Comparison of ENCODE assay signal across 2 cellular contexts in the genomic region with DNA sequence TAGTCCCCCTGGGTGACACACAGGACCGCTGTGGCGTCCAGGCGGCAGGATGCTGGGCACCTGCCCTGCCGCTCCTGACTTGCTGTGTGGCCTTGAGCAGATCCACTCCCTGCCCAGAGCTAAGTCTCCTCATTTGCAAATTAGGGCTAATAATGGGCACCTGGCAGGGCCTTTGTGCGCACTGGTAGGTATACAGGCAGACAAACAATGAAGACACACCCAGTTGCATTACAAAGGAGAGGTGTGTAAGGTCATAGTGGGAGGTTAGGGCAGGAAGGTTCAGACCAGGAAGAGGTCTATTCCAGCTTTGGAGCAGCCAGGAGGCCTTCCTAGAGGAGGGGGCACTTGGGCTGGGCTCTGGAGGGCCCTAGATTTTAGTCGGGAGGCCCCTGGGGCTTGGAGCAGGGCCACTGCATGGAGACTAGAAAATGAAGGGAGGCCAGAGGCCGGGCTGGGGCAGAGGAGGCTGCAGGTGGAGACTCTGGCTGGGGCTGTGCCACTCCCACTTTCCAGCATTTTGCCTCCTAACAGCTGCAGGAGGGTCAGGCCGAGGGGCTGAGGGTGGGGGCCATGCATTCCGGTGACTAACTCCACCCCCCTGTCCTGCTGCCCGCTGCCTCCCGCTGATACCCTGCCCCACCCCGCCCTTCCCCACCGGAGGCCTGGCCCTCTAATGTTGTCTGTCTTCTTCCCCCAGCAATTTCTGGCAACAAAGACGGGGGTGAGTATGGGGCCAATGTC.
TF ChIP-seq lines count a peak whose summit lies in the region.

No MANE protein-coding gene starts in this region.

TF ChIP-seq in A549, 52 proteins besides CTCF, POLR2A, EP300 and RAD21:
- TF ChIP-seq, protein P1, sequence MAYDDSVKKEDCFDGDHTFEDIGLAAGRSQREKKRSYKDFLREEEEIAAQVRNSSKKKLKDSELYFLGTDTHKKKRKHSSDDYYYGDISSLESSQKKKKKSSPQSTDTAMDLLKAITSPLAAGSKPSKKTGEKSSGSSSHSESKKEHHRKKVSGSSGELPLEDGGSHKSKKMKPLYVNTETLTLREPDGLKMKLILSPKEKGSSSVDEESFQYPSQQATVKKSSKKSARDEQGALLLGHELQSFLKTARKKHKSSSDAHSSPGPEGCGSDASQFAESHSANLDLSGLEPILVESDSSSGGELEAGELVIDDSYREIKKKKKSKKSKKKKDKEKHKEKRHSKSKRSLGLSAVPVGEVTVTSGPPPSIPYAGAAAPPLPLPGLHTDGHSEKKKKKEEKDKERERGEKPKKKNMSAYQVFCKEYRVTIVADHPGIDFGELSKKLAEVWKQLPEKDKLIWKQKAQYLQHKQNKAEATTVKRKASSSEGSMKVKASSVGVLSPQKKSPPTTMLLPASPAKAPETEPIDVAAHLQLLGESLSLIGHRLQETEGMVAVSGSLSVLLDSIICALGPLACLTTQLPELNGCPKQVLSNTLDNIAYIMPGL (CRISPR knock-in tag; IDR thresholded peaks at IDR 0.05; ENCODE audit: borderline replicate concordance): no peak
- peak; percentile 24 for TF ChIP-seq ZFP36 (IDR thresholded peaks at IDR 0.05; ENCODE audit: borderline replicate concordance, partially characterized antibody)

TF ChIP-seq in IMR-90, 13 proteins besides CTCF, POLR2A, EP300 and RAD21:
- TF ChIP-seq RCOR1 (IDR thresholded peaks at IDR 0.05; ENCODE audit: insufficient replicate concordance, low read length): no peak
- no peak for TF ChIP-seq FOS (IDR thresholded peaks at IDR 0.05; ENCODE audit: low read depth, low read length)
- TF ChIP-seq NFE2L2 (IDR thresholded peaks at IDR 0.05; ENCODE audit: low read depth, low read length): no peak
- TF ChIP-seq RFX5 (IDR thresholded peaks at IDR 0.05; ENCODE audit: low read depth, low read length): no peak
- TF ChIP-seq, protein P2, sequence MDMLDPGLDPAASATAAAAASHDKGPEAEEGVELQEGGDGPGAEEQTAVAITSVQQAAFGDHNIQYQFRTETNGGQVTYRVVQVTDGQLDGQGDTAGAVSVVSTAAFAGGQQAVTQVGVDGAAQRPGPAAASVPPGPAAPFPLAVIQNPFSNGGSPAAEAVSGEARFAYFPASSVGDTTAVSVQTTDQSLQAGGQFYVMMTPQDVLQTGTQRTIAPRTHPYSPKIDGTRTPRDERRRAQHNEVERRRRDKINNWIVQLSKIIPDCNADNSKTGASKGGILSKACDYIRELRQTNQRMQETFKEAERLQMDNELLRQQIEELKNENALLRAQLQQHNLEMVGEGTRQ (IDR thresholded peaks at IDR 0.05; ENCODE audit: low read depth, low read length): no peak
- TF ChIP-seq CEBPB (IDR thresholded peaks at IDR 0.05; ENCODE audit: low read depth, low read length): no peak
- no peak for TF ChIP-seq BHLHE40 (IDR thresholded peaks at IDR 0.05; ENCODE audit: low read depth, low read length)
- no peak for TF ChIP-seq MXI1 (IDR thresholded peaks at IDR 0.05; ENCODE audit: borderline replicate concordance, low read depth, low read length)
- no peak for TF ChIP-seq MAFK (IDR thresholded peaks at IDR 0.05; ENCODE audit: low read depth, low read length)
- TF ChIP-seq MAZ (IDR thresholded peaks at IDR 0.05; ENCODE audit: borderline replicate concordance, low read depth, low read length): no peak
- TF ChIP-seq, protein P3, sequence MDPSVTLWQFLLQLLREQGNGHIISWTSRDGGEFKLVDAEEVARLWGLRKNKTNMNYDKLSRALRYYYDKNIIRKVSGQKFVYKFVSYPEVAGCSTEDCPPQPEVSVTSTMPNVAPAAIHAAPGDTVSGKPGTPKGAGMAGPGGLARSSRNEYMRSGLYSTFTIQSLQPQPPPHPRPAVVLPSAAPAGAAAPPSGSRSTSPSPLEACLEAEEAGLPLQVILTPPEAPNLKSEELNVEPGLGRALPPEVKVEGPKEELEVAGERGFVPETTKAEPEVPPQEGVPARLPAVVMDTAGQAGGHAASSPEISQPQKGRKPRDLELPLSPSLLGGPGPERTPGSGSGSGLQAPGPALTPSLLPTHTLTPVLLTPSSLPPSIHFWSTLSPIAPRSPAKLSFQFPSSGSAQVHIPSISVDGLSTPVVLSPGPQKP (IDR thresholded peaks at IDR 0.05; ENCODE audit: borderline replicate concordance, low read depth, low read length): no peak
- no peak for TF ChIP-seq SMC3 (IDR thresholded peaks at IDR 0.05; ENCODE audit: low read depth, low read length)
- no peak for TF ChIP-seq CHD1 (IDR thresholded peaks at IDR 0.05; ENCODE audit: low read depth, low read length)
TF ChIP-seq in IMR-90: peak in this region for 0.
